In genomic region chr14:63393002-63393401, GRCh38 we compare ENCODE assay signal across 29 cellular contexts.
"Had no signal": no experiment of that assay in that cellular context is flagged by ENCODE, and none has a peak within 500 bp of the region (broad histone marks: within the 10 kb centered on the region; RNA-seq: fewer than 3 reads in every experiment).

No MANE protein-coding gene starts in this region.

- ATAC-seq: activated CD4-positive, alpha-beta T cell treated with anti-CD3 and anti-CD28 coated beads for 36 hours; activated CD8-positive, alpha-beta T cell treated with anti-CD3 and anti-CD28 coated beads for 36 hours; activated T-cell treated with anti-CD3 and anti-CD28 coated beads, Interleukin-2, amount 50 U/mL, for 4 hours; activated T-helper 17 cell treated with anti-CD3 and anti-CD28 coated beads, Interleukin-2, amount 50 U/mL, for 72 hours; effector memory CD8-positive, alpha-beta T cell; foreskin keratinocyte; gastrocnemius medialis; heart left ventricle had no signal

- H3K4me3 Mint-ChIP-seq: activated CD4-positive, alpha-beta T cell treated with anti-CD3 and anti-CD28 coated beads for 36 hours; activated CD4-positive, alpha-beta T cell treated with anti-CD3 and anti-CD28 coated beads, Interleukin-2, amount 10 ng/mL, durations not matched to agents 24 days and 14 days; activated CD8-positive, alpha-beta T cell treated with anti-CD3 and anti-CD28 coated beads for 36 hours; activated naive CD8-positive, alpha-beta T cell; activated T-cell treated with anti-CD3 and anti-CD28 coated beads, Interleukin-2, amount 50 U/mL, for 4 hours; activated T-helper 17 cell treated with anti-CD3 and anti-CD28 coated beads, Interleukin-2, amount 50 U/mL, for 72 hours; central memory CD8-positive, alpha-beta T cell; effector memory CD8-positive, alpha-beta T cell had no signal

- H3K9me3 ChIP-seq: esophagus muscularis mucosa, gastrocnemius medialis, heart left ventricle had no signal

- H3K27me3 Mint-ChIP-seq: activated CD4-positive, alpha-beta T cell treated with anti-CD3 and anti-CD28 coated beads for 36 hours; activated CD4-positive, alpha-beta T cell treated with anti-CD3 and anti-CD28 coated beads, Interleukin-2, amount 10 ng/mL, durations not matched to agents 24 days and 14 days; activated CD8-positive, alpha-beta T cell treated with anti-CD3 and anti-CD28 coated beads for 36 hours; activated naive CD8-positive, alpha-beta T cell; activated T-helper 17 cell treated with anti-CD3 and anti-CD28 coated beads, Interleukin-2, amount 50 U/mL, for 72 hours; central memory CD8-positive, alpha-beta T cell; effector memory CD8-positive, alpha-beta T cell had no signal

- H3K27ac ChIP-seq: brain microvascular endothelial cell, coronary artery, esophagus muscularis mucosa, foreskin keratinocyte, gastrocnemius medialis, heart left ventricle had no signal

- H3K4me3 ChIP-seq: coronary artery, esophagus muscularis mucosa, gastrocnemius medialis, heart left ventricle had no signal

- DNase-seq: activated CD4-positive, alpha-beta T cell treated with anti-CD3 and anti-CD28 coated beads for 36 hours; activated CD4-positive, alpha-beta T cell treated with anti-CD3 and anti-CD28 coated beads, Interleukin-2, amount 10 ng/mL, durations not matched to agents 24 days and 14 days; activated CD4-positive, CD25-positive, alpha-beta regulatory T cell; activated CD4-positive, CD25-positive, alpha-beta regulatory T cell treated with anti-CD3 and anti-CD28 coated beads, Interleukin-2, amount 50 U/mL, for 72 hours; activated CD8-positive, alpha-beta memory T cell treated with anti-CD3 and anti-CD28 coated beads for 24 hours; activated CD8-positive, alpha-beta T cell treated with anti-CD3 and anti-CD28 coated beads for 36 hours; activated effector memory CD4-positive, alpha-beta T cell treated with Interleukin-2 at 50 U/mL for 16 hours; activated gamma-delta T cell treated with Interleukin-2 at 50 U/mL for 16 hours; activated naive CD4-positive, alpha-beta T cell treated with anti-CD3 and anti-CD28 coated beads, Interleukin-2, amount 50 U/mL, for 16 hours; activated naive CD4-positive, alpha-beta T cell treated with Interleukin-2 at 50 U/mL for 16 hours; activated T-cell treated with anti-CD3 and anti-CD28 coated beads, Interleukin-2, amount 50 U/mL, for 4 hours; amniotic stem cell; anterior cingulate cortex; brain microvascular endothelial cell; dermis blood vessel endothelial cell; effector CD4-positive, alpha-beta T cell; effector memory CD8-positive, alpha-beta T cell; erythroblast; foreskin keratinocyte; gastrocnemius medialis; glutamatergic neuron; heart left ventricle; T-helper 1 cell; T-helper 2 cell had no signal

- H3K27ac Mint-ChIP-seq: activated CD4-positive, alpha-beta T cell treated with anti-CD3 and anti-CD28 coated beads for 36 hours; activated CD4-positive, alpha-beta T cell treated with anti-CD3 and anti-CD28 coated beads, Interleukin-2, amount 10 ng/mL, durations not matched to agents 24 days and 14 days; activated CD8-positive, alpha-beta T cell treated with anti-CD3 and anti-CD28 coated beads for 36 hours; activated naive CD8-positive, alpha-beta T cell; activated T-helper 17 cell treated with anti-CD3 and anti-CD28 coated beads, Interleukin-2, amount 50 U/mL, for 72 hours; effector memory CD8-positive, alpha-beta T cell had no signal

- H3K4me1 Mint-ChIP-seq: activated CD4-positive, alpha-beta T cell treated with anti-CD3 and anti-CD28 coated beads for 36 hours; activated CD4-positive, alpha-beta T cell treated with anti-CD3 and anti-CD28 coated beads, Interleukin-2, amount 10 ng/mL, durations not matched to agents 24 days and 14 days; central memory CD8-positive, alpha-beta T cell had no signal

- H3K9me3 Mint-ChIP-seq: activated CD4-positive, alpha-beta T cell treated with anti-CD3 and anti-CD28 coated beads, Interleukin-2, amount 10 ng/mL, durations not matched to agents 24 days and 14 days; activated CD8-positive, alpha-beta T cell treated with anti-CD3 and anti-CD28 coated beads for 36 hours; activated T-cell treated with anti-CD3 and anti-CD28 coated beads, Interleukin-2, amount 50 U/mL, for 4 hours; activated T-helper 17 cell treated with anti-CD3 and anti-CD28 coated beads, Interleukin-2, amount 50 U/mL, for 72 hours; central memory CD8-positive, alpha-beta T cell; effector memory CD8-positive, alpha-beta T cell had no signal

- H3K4me1 ChIP-seq: esophagus muscularis mucosa, foreskin keratinocyte, gastrocnemius medialis, heart left ventricle had no signal

- H3K27me3 ChIP-seq: brain microvascular endothelial cell, esophagus muscularis mucosa, foreskin keratinocyte, gastrocnemius medialis, heart left ventricle had no signal
